1 cellular context compared by ENCODE assay signal in genomic region chr7:94129443-94130140, GRCh38.
TF ChIP-seq lines count a peak whose summit lies in the region.

No MANE protein-coding gene starts in this region.

TF ChIP-seq in IMR-90, 13 proteins besides CTCF, POLR2A, EP300 and RAD21 (continued from another document):
- TF ChIP-seq MAFK (IDR thresholded peaks at IDR 0.05; ENCODE audit: low read depth, low read length) (peak; percentile 34), CHD1 (IDR thresholded peaks at IDR 0.05; ENCODE audit: low read depth, low read length) (no peak), BHLHE40 (IDR thresholded peaks at IDR 0.05; ENCODE audit: low read depth, low read length) (peak; percentile 85), FOS (IDR thresholded peaks at IDR 0.05; ENCODE audit: low read depth, low read length) (peak; percentile 97), USF2 (IDR thresholded peaks at IDR 0.05; ENCODE audit: low read depth, low read length) (no peak)
